Comparison of ENCODE assay signal across 8 cellular contexts in the genomic region with DNA sequence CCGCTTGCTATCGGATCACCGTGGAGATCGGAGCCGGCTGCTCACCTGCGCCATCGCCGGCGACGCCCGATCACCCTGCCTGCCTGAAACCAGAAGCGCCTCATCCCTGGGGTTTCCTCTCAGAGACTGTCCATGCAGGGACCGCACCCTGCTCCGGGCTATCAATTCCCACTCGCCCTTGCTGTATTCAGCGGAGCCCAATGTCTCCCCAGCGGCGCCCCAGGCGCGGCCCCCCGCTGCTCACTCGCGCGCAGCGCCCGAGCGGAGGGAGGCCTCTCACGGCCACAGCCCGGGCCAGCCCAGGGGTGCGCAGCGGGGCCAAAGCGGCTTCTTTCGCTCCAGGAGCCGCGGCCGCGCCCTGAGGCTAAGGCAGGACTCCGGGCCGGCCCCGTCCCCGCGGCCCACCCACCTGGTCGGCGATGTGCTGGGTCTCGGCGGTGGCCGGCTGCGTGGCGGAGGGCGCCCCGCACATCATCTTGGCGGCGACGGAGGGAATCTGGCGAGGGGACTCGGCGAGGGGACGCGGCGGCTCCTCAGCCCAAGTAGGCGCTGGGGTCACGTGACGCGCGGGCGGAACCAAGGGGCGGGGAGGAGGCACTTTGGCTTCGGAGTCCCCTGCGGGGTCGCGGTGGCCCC. TPM values are rescaled to one million over a fixed set of nuclear protein-coding genes. Genes with fewer than 3 reads are reported as not detected.
DNase-seq lines count a peak whose midpoint lies in the region; ATAC-seq, FAIRE-seq and TF ChIP-seq lines count a peak whose summit lies in the region.

A gene with protein sequence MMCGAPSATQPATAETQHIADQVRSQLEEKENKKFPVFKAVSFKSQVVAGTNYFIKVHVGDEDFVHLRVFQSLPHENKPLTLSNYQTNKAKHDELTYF (minus strand): TSS at position 514 of the 636 bp plus-strand sequence. CDS start 39 bp downstream, at position 475.

- DNase-seq in A673 (ENCODE audit: low spot score) (peak; percentile 90), NCI-H82 (lab: John Stamatoyannopoulos, UW) (peak; percentile 66), H1 (ENCODE audit: low read depth in 1 of 2, low spot score in 2 of 2) (peak in 1 of 2 experiments; percentile 95), mesenteric fat pad (ENCODE audit: low spot score) (peak; percentile 95)
- DNase-seq in activated CD8-positive, alpha-beta memory T cell treated with anti-CD3 and anti-CD28 coated beads for 48 hours (ENCODE audit: low read depth in 2 of 3, low spot score in 2 of 3) = peak; percentile 60 to 84 (median 72)
- DNase-seq in stimulated activated CD8-positive, alpha-beta memory T cell treated with anti-CD3 and anti-CD28 coated beads, Interleukin-15, amount 100 ng/mL, for 24 hours (ENCODE audit: low read depth) = peak; percentile 61

- H3K27ac ChIP-seq in A673 (ENCODE audit: low read depth, low read length, poor library complexity, severe bottlenecking) = peak within 1 kb of the TSS; percentile 92
- H3K27ac ChIP-seq in H1 (ENCODE audit: low read depth, low read length) = peak within 1 kb of the TSS; percentile 54; the same call in 1 of the 2 replicates

- H3K4ac ChIP-seq in H1 (replicated peaks; ENCODE audit: insufficient read length, low read depth, low read length) = no peak within 1 kb of the TSS

- peaks cover 0 to 6% of the 10 kb centered on the region in 2 experiments for H4K20me1 ChIP-seq in H1 (replicated peaks in 1 of 2; ENCODE audit: control insufficient read depth in 1 of 2, insufficient read depth in 2 of 2, low read length in 2 of 2)

- TF ChIP-seq RAD21 in H1 (IDR thresholded peaks at IDR 0.05 in 1 of 2, conservative IDR thresholded peaks at IDR 0.05 in 1 of 2; ENCODE audit: low read depth in 2 of 2, low read length in 2 of 2) = no peak

- H3K27me3 ChIP-seq in A673 (replicated peaks; ENCODE audit: insufficient read depth, low read depth, low read length, poor library complexity) (no peaks in the 10 kb centered on the region), H1 (replicated peaks in 1 of 4; ENCODE audit: control insufficient read depth in 3 of 4, extremely low read depth in 1 of 4, insufficient read depth in 3 of 4, low read length in 3 of 4) (no peaks in the 10 kb centered on the region)

- peaks cover 23% of the 10 kb centered on the region for H3K36me3 ChIP-seq in A673 (ENCODE audit: insufficient read depth, low read length, poor library complexity, severe bottlenecking)
- peaks cover 8 to 17% (median 10%) of the 10 kb centered on the region in 4 experiments; a peak in 6 of 8 replicates for H3K36me3 ChIP-seq in H1 (ENCODE audit: control insufficient read depth in 2 of 4, insufficient read depth in 4 of 4, low read length in 3 of 4)

- no peak within 1 kb of the TSS for H4K91ac ChIP-seq in H1 (replicated peaks; ENCODE audit: insufficient read length, low read length)

- H3K56ac ChIP-seq in H1 (replicated peaks; ENCODE audit: insufficient read length, low read depth, low read length) = peak within 1 kb of the TSS; percentile 66

- H3K9me3 ChIP-seq in A673 (ENCODE audit: low read depth, low read length, poor library complexity, severe bottlenecking) (no peaks in the 10 kb centered on the region), H1 (ENCODE audit: insufficient read depth in 2 of 2, low read depth in 1 of 2, low read length in 1 of 2) (no peaks in the 10 kb centered on the region)

- H2BK20ac ChIP-seq in H1 (ENCODE audit: low read length) = no peak within 1 kb of the TSS

- H3K4me3 ChIP-seq in A673 (ENCODE audit: low read depth, low read length, poor library complexity, severe bottlenecking) = peak within 1 kb of the TSS; percentile 95
- H3K4me3 ChIP-seq in H1 (ENCODE audit: extremely low read depth in 1 of 4, insufficient read depth in 2 of 4, low read depth in 3 of 4, low read length in 4 of 4) = peak within 1 kb of the TSS; percentile 83 to 92 (median 87)

- no peak within 1 kb of the TSS for H2BK15ac ChIP-seq in H1 (ENCODE audit: low read length)

- no peak within 1 kb of the TSS for H3K23ac ChIP-seq in H1 (ENCODE audit: insufficient read length)

- 1% methylated on average over 48 of the region's 71 CpGs; no CpG with 5 or more reads in 1 of the 2 experiments for WGBS in H1 (ENCODE audit: extremely low coverage in 1 of 2, insufficient coverage in 1 of 2, insufficient read length in 1 of 2, insufficient replicate concordance in 2 of 2, low coverage in 1 of 2, low lambda C conversion rate in 2 of 2, missing lambda C conversion rate in 1 of 2), 2 experiments

- POLR2A ChIA-PET in A673 (lab: Charles Lee; ENCODE audit: low non-redundant PET) = no interaction called here
- POLR2A ChIA-PET in H1 (lab: Charles Lee; ENCODE audit: partially characterized antibody) = no interaction called here

- no TSS peak for BruUV-seq in A673 (replicated peaks; lab: Mats Ljungman, UMichigan)

- peak in 1 of 2 experiments; percentile 81; a peak in 1 of 3 replicates for TF ChIP-seq EP300 in H1 (IDR thresholded peaks at IDR 0.05; ENCODE audit: borderline replicate concordance in 1 of 2, low read depth in 2 of 2, low read length in 2 of 2)

- peak in 1 of 2 experiments; percentile 55; a peak in 1 of 3 replicates for TF ChIP-seq POLR2A in H1 (IDR thresholded peaks at IDR 0.05; ENCODE audit: control extremely low read depth in 1 of 2, low read depth in 2 of 2, low read length in 2 of 2)

- ATAC-seq in GM18520 (IDR thresholded peaks at IDR 0.05; ENCODE audit: unreplicated experiment) (peak; percentile 45), HG03139 (IDR thresholded peaks at IDR 0.05; ENCODE audit: unreplicated experiment) (peak; percentile 70)

- FAIRE-seq in H1 (lab: Jason Lieb, UNC) = no peak

- H2BK5ac ChIP-seq in H1 (ENCODE audit: low read depth, low read length) = peak within 1 kb of the TSS; percentile 52; the same call in 1 of the 2 replicates

- no peak within 1 kb of the TSS for H2BK12ac ChIP-seq in H1 (ENCODE audit: low read depth, low read length)

- H4K8ac ChIP-seq in H1 (ENCODE audit: extremely low read depth, insufficient read depth, low read length) = peak within 1 kb of the TSS; percentile 92

- CTCF ChIA-PET in A673 (lab: Charles Lee) = no interaction called here
- CTCF ChIA-PET in H1 (lab: Charles Lee; ENCODE audit: partially characterized antibody) = no interaction called here

- H3K23me2 ChIP-seq in H1 (ENCODE audit: low read depth, low read length) = peaks cover 4% of the 10 kb centered on the region; the same call in 1 of the 2 replicates

- peak within 1 kb of the TSS; percentile 71 to 80 for H3K4me2 ChIP-seq in H1 (ENCODE audit: insufficient read depth in 1 of 2, low read depth in 2 of 2, low read length in 2 of 2)

- intact Hi-C loops in A673 (cut with micrococcal nuclease; ENCODE audit: unreplicated experiment) = no loop called here

- peak within 1 kb of the TSS; percentile 56 to 83 (median 73) for H3K9ac ChIP-seq in H1 (replicated peaks in 1 of 4; ENCODE audit: extremely low read depth in 1 of 4, low read depth in 3 of 4, low read length in 3 of 4)

- peak within 1 kb of the TSS; percentile 79 for H4K5ac ChIP-seq in H1 (ENCODE audit: insufficient read length, low read depth, low read length)

- TF ChIP-seq CTCF in A673 (conservative IDR thresholded peaks at IDR 0.05; ENCODE audit: low read depth, low read length) (no peak), H1 (IDR thresholded peaks at IDR 0.05; ENCODE audit: control extremely low read depth in 1 of 3, insufficient read depth in 1 of 3, low read depth in 1 of 3, low read length in 3 of 3) (peak in 1 of 3 experiments; percentile 6; a peak in 2 of 4 replicates)

- H3K4me1 ChIP-seq in A673 (ENCODE audit: insufficient read depth, low read length, poor library complexity, severe bottlenecking) (peaks cover 25% of the 10 kb centered on the region), H1 (replicated peaks in 1 of 4; ENCODE audit: control insufficient read depth in 3 of 4, insufficient read depth in 4 of 4, low read length in 3 of 4) (peaks cover 0 to 15% (median 9%) of the 10 kb centered on the region in 4 experiments; a peak in 6 of 7 replicates)

- H2BK120ac ChIP-seq in H1 (replicated peaks; ENCODE audit: low read depth, low read length) = no peak within 1 kb of the TSS

- H3K14ac ChIP-seq in H1 (ENCODE audit: insufficient read length) = no peak within 1 kb of the TSS

- no peak within 1 kb of the TSS for H2AK5ac ChIP-seq in H1 (ENCODE audit: low read depth, low read length)

- H3K18ac ChIP-seq in H1 (ENCODE audit: extremely low read depth, low read length) = peak within 1 kb of the TSS; percentile 48; the same call in 1 of the 2 replicates

- H3K79me2 ChIP-seq in H1 (ENCODE audit: control insufficient read depth in 1 of 2, insufficient read depth in 2 of 2, low read length in 2 of 2) = peaks cover 0 to 19% of the 10 kb centered on the region in 2 experiments; a peak in 1 of 4 replicates

- H2AFZ ChIP-seq in H1 (ENCODE audit: low read length) = no peak within 1 kb of the TSS

- H3K79me1 ChIP-seq in H1 (ENCODE audit: low read depth, low read length) = no peaks in the 10 kb centered on the region; the same call in 1 of the 2 replicates

TF ChIP-seq in H1, 55 proteins besides CTCF, POLR2A, EP300 and RAD21 (continues in another document):
- TF ChIP-seq TBP (IDR thresholded peaks at IDR 0.05; ENCODE audit: low read depth, low read length) (peak; percentile 75; the same call in 1 of the 2 replicates), CHD2 (IDR thresholded peaks at IDR 0.05; ENCODE audit: low read length) (no peak), TEAD4 (IDR thresholded peaks at IDR 0.05; ENCODE audit: low read depth, low read length) (no peak), KDM4A (IDR thresholded peaks at IDR 0.05; ENCODE audit: low read depth, low read length, severe bottlenecking) (peak; percentile 98), NRF1 (IDR thresholded peaks at IDR 0.05; ENCODE audit: low read depth, low read length) (no peak)
- TF ChIP-seq, protein P1, sequence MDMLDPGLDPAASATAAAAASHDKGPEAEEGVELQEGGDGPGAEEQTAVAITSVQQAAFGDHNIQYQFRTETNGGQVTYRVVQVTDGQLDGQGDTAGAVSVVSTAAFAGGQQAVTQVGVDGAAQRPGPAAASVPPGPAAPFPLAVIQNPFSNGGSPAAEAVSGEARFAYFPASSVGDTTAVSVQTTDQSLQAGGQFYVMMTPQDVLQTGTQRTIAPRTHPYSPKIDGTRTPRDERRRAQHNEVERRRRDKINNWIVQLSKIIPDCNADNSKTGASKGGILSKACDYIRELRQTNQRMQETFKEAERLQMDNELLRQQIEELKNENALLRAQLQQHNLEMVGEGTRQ (IDR thresholded peaks at IDR 0.05; ENCODE audit: low read length) = peak; percentile 92

RNA-seq across cellular contexts. Expression of the gene that starts here (rescaled TPM):
- total RNA-seq in A673 (2021) (44.1 and 55.9 TPM in 2 replicates), mesenteric fat pad (84.9 TPM)
- 53.8 and 54.5 TPM in 2 replicates for total RNA-seq in H1 (2021; fragmentation: NEBNext Ultra II Directional; extraction: Animal tissue kit (Norgen Biotek cat#: 25700))
- polyA plus RNA-seq in H1 (2011; rRNA removed) = 63.1 and 64.1 TPM in 2 replicates
- 51.1 TPM for polyA plus RNA-seq in H1 (2011; cell fraction: cytosol; rRNA removed)
- polyA plus RNA-seq in H1 (2011; cell fraction: nucleus; rRNA removed) = 43.7 TPM
- polyA plus RNA-seq in H1 (2012, experiment 1 of 2) = 74.6 to 90.9 TPM (median 78.1 TPM) in 4 replicates
- 68.8 TPM for polyA plus RNA-seq in H1 (2012, experiment 2 of 2)
- polyA plus RNA-seq in H1 (2013, experiment 1 of 2) = 121 TPM
- polyA plus RNA-seq in H1 (2013, experiment 2 of 2) = 128 TPM
- polyA minus RNA-seq in H1 (2011; rRNA and poly(A)+ RNA removed) = 31.5 and 33.0 TPM in 2 replicates
- 17.4 TPM for polyA minus RNA-seq in H1 (2011; cell fraction: cytosol; rRNA and poly(A)+ RNA removed)
- 15.0 TPM for polyA minus RNA-seq in H1 (2011; cell fraction: nucleus; rRNA and poly(A)+ RNA removed)
